ENCODE assay signal across 12 cellular contexts in the genomic region with DNA sequence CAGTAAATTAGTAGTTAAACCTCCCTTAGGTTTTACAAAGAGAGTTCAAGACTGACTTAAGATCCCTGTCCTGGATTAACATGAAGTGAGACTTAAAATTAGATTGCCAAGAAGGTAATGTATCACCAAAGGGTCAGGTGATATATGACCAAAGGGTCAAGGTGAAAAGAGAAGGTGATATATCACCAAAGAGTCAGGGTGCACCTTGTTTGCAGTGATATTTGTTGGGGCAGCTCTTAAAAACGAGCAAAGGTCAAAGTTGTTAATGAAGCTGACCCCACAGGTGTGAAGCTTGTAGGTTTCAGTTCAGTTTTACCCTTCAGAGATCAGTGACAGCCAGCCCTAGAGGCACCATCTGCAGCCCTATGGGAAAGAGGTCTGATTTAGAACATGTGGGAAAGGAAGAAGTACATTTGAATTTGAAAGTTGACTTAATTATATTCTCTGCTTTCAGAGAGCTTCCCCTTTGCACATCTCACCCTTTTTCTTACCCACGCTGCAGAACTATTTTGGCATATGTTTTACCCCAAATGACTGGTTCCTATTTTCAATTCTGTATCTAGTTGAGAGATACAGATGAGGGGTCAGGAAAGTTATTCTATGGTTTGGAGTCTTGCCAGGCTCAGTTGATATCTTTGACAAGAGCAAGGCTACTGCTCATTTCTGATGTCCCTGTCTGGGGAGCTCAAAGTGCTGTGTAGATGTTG.
DNase-seq lines count a peak whose midpoint lies in the region; ATAC-seq and TF ChIP-seq lines count a peak whose summit lies in the region.
"Had no signal": no experiment of that assay in that cellular context is flagged by ENCODE, and none has a peak within 500 bp of the region (broad histone marks: within the 10 kb centered on the region; RNA-seq: fewer than 3 reads in every experiment).

No MANE protein-coding gene starts in this region.

- peaks cover 8% of the 10 kb centered on the region for H3K27me3 Mint-ChIP-seq in activated CD4-positive, alpha-beta T cell treated with anti-CD3 and anti-CD28 coated beads, Interleukin-2, amount 10 ng/mL, durations not matched to agents 7 days and 5 days

- peaks cover 0 to 14% of the 10 kb centered on the region in 2 experiments; a peak in 2 of 4 replicates for H3K4me1 ChIP-seq in SK-N-SH (ENCODE audit: control insufficient read depth in 1 of 2, insufficient read depth in 2 of 2, low read depth in 1 of 2, low read length in 1 of 2)
- no peaks in the 10 kb centered on the region for H3K4me1 ChIP-seq in tibial nerve
- H3K4me1 ChIP-seq: heart left ventricle, SJSA1 had no signal

- H2AFZ ChIP-seq in SK-N-SH (ENCODE audit: low read depth) = no peak overlapping the region

- no peaks in the 10 kb centered on the region for H3K36me3 Mint-ChIP-seq in activated CD4-positive, alpha-beta T cell treated with anti-CD3 and anti-CD28 coated beads, Interleukin-2, amount 10 ng/mL, durations not matched to agents 7 days and 5 days (ENCODE audit: low read depth)

- peaks cover 6% of the 10 kb centered on the region for H3K4me1 Mint-ChIP-seq in activated CD4-positive, alpha-beta T cell treated with anti-CD3 and anti-CD28 coated beads, Interleukin-2, amount 10 ng/mL, durations not matched to agents 7 days and 5 days

- H3K4me3 ChIP-seq in SK-N-SH (ENCODE audit: low read depth in 2 of 2, low read length in 1 of 2) = no peak overlapping the region
- H3K4me3 ChIP-seq in tibial nerve = no peak overlapping the region
- H3K4me3 ChIP-seq: heart left ventricle, SJSA1 had no signal

- H3K9ac ChIP-seq in SK-N-SH = no peak overlapping the region

- no peaks in the 10 kb centered on the region for H3K9me3 Mint-ChIP-seq in activated CD4-positive, alpha-beta T cell treated with anti-CD3 and anti-CD28 coated beads, Interleukin-2, amount 10 ng/mL, durations not matched to agents 7 days and 5 days

- no peak for ATAC-seq in SK-N-SH treated with all-trans-retinoic acid at 6 μM for 48 hours
- peak; percentile 65 for ATAC-seq in HG02623 (IDR thresholded peaks at IDR 0.05; ENCODE audit: unreplicated experiment)
- ATAC-seq in HG03521 (IDR thresholded peaks at IDR 0.05; ENCODE audit: unreplicated experiment) = peak; percentile 79
- peak; percentile 13 for ATAC-seq in stimulated activated naive CD8-positive, alpha-beta T cell treated with anti-CD3 and anti-CD28 coated beads, Interleukin-15, Interleukin-2, amounts not matched to agents 100 U/mL and 50 U/mL, for 24 hours
- ATAC-seq: heart left ventricle had no signal

- no peak for TF ChIP-seq CTCF in SK-N-SH (IDR thresholded peaks at IDR 0.05)
- TF ChIP-seq CTCF in tibial nerve (IDR thresholded peaks at IDR 0.05) = no peak

- POLR2A ChIA-PET in SK-N-SH (lab: Yijun Ruan, JAX) = no interaction called here
- POLR2A ChIA-PET in activated CD4-positive, alpha-beta T cell treated with anti-CD3 and anti-CD28 coated beads, Interleukin-2, amount 10 ng/mL, durations not matched to agents 7 days and 5 days (lab: Charles Lee) = no interaction called here

- H3K27ac ChIP-seq in SK-N-SH (ENCODE audit: low read depth in 2 of 2, low read length in 1 of 2) (peak overlapping the region in 1 of 2 experiments; percentile 64; a peak in 2 of 4 replicates), tibial nerve (no peak overlapping the region)
- H3K27ac ChIP-seq: 22Rv1, heart left ventricle, SJSA1 had no signal

- H3F3A ChIP-seq in SK-N-SH (replicated peaks; ENCODE audit: insufficient read depth) = no peaks in the 10 kb centered on the region

- H4K20me1 ChIP-seq in SK-N-SH (ENCODE audit: insufficient read depth) = no peaks in the 10 kb centered on the region

- no peak for TF ChIP-seq RAD21 in SK-N-SH (IDR thresholded peaks at IDR 0.05; ENCODE audit: low read length)

- no peak for TF ChIP-seq POLR2A in tibial nerve (IDR thresholded peaks at IDR 0.05)

- no peak overlapping the region for H3K27ac Mint-ChIP-seq in activated CD4-positive, alpha-beta T cell treated with anti-CD3 and anti-CD28 coated beads, Interleukin-2, amount 10 ng/mL, durations not matched to agents 7 days and 5 days

- no peak overlapping the region for H3K4me3 Mint-ChIP-seq in activated CD4-positive, alpha-beta T cell treated with anti-CD3 and anti-CD28 coated beads, Interleukin-2, amount 10 ng/mL, durations not matched to agents 7 days and 5 days

- H3K79me2 ChIP-seq in SK-N-SH (ENCODE audit: insufficient read depth) = no peaks in the 10 kb centered on the region

- peak; percentile 13 for DNase-seq in SK-N-SH
- no peak for DNase-seq in stimulated activated naive CD8-positive, alpha-beta T cell treated with anti-CD3 and anti-CD28 coated beads, Interleukin-15, Interleukin-2, amounts not matched to agents 100 U/mL and 50 U/mL, for 24 hours
- DNase-seq in activated CD4-positive, alpha-beta T cell treated with anti-CD3 and anti-CD28 coated beads, Interleukin-2, amount 10 ng/mL, durations not matched to agents 7 days and 5 days = no peak
- no peak for DNase-seq in NCI-H1694 treated with DMSO at 0.1 percent for 48 hours (lab: John Stamatoyannopoulos, UW)
- no peak for DNase-seq in tibial nerve (ENCODE audit: low spot score in 2 of 2)
- DNase-seq: heart left ventricle; stimulated activated CD4-positive, alpha-beta T cell treated with anti-CD3 and anti-CD28 coated beads, Interleukin-4, amount 100 ng/mL, for 24 hours had no signal

- H3K9me3 ChIP-seq in SK-N-SH = no peaks in the 10 kb centered on the region
- H3K9me3 ChIP-seq in tibial nerve = no peaks in the 10 kb centered on the region
- H3K9me3 ChIP-seq: SJSA1 had no signal

- 10% methylated on average over 2 of the region's 2 CpGs for WGBS in SK-N-SH (ENCODE audit: low lambda C conversion rate)
- 21 to 41% methylated on average over 2 of the region's 2 CpGs for WGBS in tibial nerve, 2 donors

- H3K27me3 ChIP-seq in SK-N-SH (ENCODE audit: insufficient read depth) (no peaks in the 10 kb centered on the region), tibial nerve (no peaks in the 10 kb centered on the region)

- TF ChIP-seq EP300 in SK-N-SH (IDR thresholded peaks at IDR 0.05; ENCODE audit: borderline replicate concordance in 1 of 2, low read depth in 1 of 2, low read length in 1 of 2) = no peak
- no peak for TF ChIP-seq EP300 in tibial nerve (IDR thresholded peaks at IDR 0.05)

- no peaks in the 10 kb centered on the region for H3K9me2 ChIP-seq in SK-N-SH

- H3K36me3 ChIP-seq in SK-N-SH (replicated peaks in 1 of 2; ENCODE audit: control insufficient read depth in 1 of 2, insufficient read depth in 2 of 2, low read length in 1 of 2) = no peaks in the 10 kb centered on the region
- no peaks in the 10 kb centered on the region for H3K36me3 ChIP-seq in tibial nerve
- H3K36me3 ChIP-seq: heart left ventricle, SJSA1 had no signal

- CTCF ChIA-PET in SK-N-SH (lab: Yijun Ruan, JAX) = interaction anchor here (0.8 to 1.5 kb wide), 4 partner anchors 14 to 785 kb away, joined by 3 to 5 read pairs (median 4); no protein-coding TSS in a partner anchor
- CTCF ChIA-PET in activated CD4-positive, alpha-beta T cell treated with anti-CD3 and anti-CD28 coated beads, Interleukin-2, amount 10 ng/mL, durations not matched to agents 7 days and 5 days (lab: Charles Lee) = interaction anchor here (0.5 to 0.8 kb wide), 2 partner anchors 10 to 159 kb away, joined by 3 read pairs; no protein-coding TSS in a partner anchor

- H3K4me2 ChIP-seq in SK-N-SH = no peak overlapping the region

TF ChIP-seq in SK-N-SH, 30 proteins besides CTCF, POLR2A, EP300 and RAD21:
- TF ChIP-seq, protein P1, sequence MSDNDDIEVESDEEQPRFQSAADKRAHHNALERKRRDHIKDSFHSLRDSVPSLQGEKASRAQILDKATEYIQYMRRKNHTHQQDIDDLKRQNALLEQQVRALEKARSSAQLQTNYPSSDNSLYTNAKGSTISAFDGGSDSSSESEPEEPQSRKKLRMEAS (IDR thresholded peaks at IDR 0.05; ENCODE audit: low read depth) = no peak
- TF ChIP-seq FOXJ3 (CRISPR knock-in tag; IDR thresholded peaks at IDR 0.05) (0 out of 2 replicates have a peak, but pooled peaks have one; percentile 40), GATA2 (CRISPR knock-in tag; IDR thresholded peaks at IDR 0.05) (peak; percentile 77)

TF ChIP-seq in SK-N-SH treated with all-trans-retinoic acid at 6 μM for 48 hours, 23 proteins besides CTCF, POLR2A, EP300 and RAD21:
- TF ChIP-seq, protein P2, sequence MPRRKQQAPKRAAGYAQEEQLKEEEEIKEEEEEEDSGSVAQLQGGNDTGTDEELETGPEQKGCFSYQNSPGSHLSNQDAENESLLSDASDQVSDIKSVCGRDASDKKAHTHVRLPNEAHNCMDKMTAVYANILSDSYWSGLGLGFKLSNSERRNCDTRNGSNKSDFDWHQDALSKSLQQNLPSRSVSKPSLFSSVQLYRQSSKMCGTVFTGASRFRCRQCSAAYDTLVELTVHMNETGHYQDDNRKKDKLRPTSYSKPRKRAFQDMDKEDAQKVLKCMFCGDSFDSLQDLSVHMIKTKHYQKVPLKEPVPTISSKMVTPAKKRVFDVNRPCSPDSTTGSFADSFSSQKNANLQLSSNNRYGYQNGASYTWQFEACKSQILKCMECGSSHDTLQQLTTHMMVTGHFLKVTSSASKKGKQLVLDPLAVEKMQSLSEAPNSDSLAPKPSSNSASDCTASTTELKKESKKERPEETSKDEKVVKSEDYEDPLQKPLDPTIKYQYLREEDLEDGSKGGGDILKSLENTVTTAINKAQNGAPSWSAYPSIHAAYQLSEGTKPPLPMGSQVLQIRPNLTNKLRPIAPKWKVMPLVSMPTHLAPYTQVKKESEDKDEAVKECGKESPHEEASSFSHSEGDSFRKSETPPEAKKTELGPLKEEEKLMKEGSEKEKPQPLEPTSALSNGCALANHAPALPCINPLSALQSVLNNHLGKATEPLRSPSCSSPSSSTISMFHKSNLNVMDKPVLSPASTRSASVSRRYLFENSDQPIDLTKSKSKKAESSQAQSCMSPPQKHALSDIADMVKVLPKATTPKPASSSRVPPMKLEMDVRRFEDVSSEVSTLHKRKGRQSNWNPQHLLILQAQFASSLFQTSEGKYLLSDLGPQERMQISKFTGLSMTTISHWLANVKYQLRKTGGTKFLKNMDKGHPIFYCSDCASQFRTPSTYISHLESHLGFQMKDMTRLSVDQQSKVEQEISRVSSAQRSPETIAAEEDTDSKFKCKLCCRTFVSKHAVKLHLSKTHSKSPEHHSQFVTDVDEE (CRISPR knock-in tag; IDR thresholded peaks at IDR 0.05) = no peak
- TF ChIP-seq, protein P3, sequence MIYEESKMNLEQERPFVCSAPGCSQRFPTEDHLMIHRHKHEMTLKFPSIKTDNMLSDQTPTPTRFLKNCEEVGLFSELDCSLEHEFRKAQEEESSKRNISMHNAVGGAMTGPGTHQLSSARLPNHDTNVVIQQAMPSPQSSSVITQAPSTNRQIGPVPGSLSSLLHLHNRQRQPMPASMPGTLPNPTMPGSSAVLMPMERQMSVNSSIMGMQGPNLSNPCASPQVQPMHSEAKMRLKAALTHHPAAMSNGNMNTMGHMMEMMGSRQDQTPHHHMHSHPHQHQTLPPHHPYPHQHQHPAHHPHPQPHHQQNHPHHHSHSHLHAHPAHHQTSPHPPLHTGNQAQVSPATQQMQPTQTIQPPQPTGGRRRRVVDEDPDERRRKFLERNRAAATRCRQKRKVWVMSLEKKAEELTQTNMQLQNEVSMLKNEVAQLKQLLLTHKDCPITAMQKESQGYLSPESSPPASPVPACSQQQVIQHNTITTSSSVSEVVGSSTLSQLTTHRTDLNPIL (CRISPR knock-in tag; IDR thresholded peaks at IDR 0.05; ENCODE audit: low read depth) = no peak
- no peak for TF ChIP-seq ISL1 (CRISPR knock-in tag; IDR thresholded peaks at IDR 0.05)
